Comparison of ENCODE assay signal across 23 cellular contexts in the genomic region with DNA sequence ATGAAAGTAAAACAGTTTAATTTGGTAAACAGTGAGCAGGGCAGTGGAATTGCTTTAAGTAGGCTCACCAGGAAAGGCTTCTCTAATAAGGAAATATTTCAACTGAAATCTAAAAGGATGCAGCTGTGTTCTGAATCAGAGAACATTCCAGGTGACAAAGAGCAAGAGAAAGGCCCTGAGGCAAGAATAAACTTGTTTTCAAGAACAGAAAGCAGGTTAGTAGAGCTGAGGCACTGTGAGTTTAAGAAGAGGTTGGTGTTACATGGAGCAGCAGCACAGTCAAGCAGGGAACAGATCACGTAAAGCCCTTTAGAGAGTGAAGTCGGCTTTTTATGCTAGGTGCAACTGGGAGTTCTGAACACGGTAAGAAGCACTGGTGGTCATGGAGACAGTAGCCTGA. TPM values are rescaled to one million over a fixed set of nuclear protein-coding genes. Genes with fewer than 3 reads are reported as not detected.
DNase-seq lines count a peak whose midpoint lies in the region; ATAC-seq and TF ChIP-seq lines count a peak whose summit lies in the region.
"Had no signal": no experiment of that assay in that cellular context is flagged by ENCODE, and none has a peak within 500 bp of the region (broad histone marks: within the 10 kb centered on the region; RNA-seq: fewer than 3 reads in every experiment).

No MANE protein-coding gene starts in this region.

- POLR2A ChIA-PET in WTC11 (lab: Charles Lee), result no interaction called here

- no peak for TF ChIP-seq CTCF in WTC11 (IDR thresholded peaks at IDR 0.05)

- no peaks in the 10 kb centered on the region for H3K9me3 Mint-ChIP-seq in WTC11
- H3K9me3 Mint-ChIP-seq in activated naive CD4-positive, alpha-beta T cell treated with anti-CD3 and anti-CD28 coated beads for 36 hours, result no peaks in the 10 kb centered on the region
- H3K9me3 Mint-ChIP-seq: CD8-positive, alpha-beta memory T cell; central memory CD8-positive, alpha-beta T cell; stimulated activated naive CD8-positive, alpha-beta T cell treated with anti-CD3 and anti-CD28 coated beads, Interleukin-15, Interleukin-2, amounts not matched to agents 100 ng/mL and 50 ng/mL, for 24 hours had no signal

- H3K27me3 Mint-ChIP-seq in WTC11 (ENCODE audit: low read depth) (no peaks in the 10 kb centered on the region), T-helper 17 cell (peaks cover 12% of the 10 kb centered on the region)
- peaks cover 3% of the 10 kb centered on the region for H3K27me3 Mint-ChIP-seq in activated naive CD4-positive, alpha-beta T cell treated with anti-CD3 and anti-CD28 coated beads for 36 hours (ENCODE audit: low read depth)
- H3K27me3 Mint-ChIP-seq: CD8-positive, alpha-beta memory T cell; central memory CD8-positive, alpha-beta T cell; stimulated activated naive CD8-positive, alpha-beta T cell treated with anti-CD3 and anti-CD28 coated beads, Interleukin-15, Interleukin-2, amounts not matched to agents 100 ng/mL and 50 ng/mL, for 24 hours had no signal

- H3K27ac Mint-ChIP-seq in WTC11 (peak overlapping the region; percentile 50; the same call in 1 of the 2 replicates), T-helper 17 cell (no peak overlapping the region)
- H3K27ac Mint-ChIP-seq in activated naive CD4-positive, alpha-beta T cell treated with anti-CD3 and anti-CD28 coated beads for 36 hours, result no peak overlapping the region
- H3K27ac Mint-ChIP-seq: activated CD8-positive, alpha-beta T cell treated with anti-CD3 and anti-CD28 coated beads, Interleukin-2, amount 10 ng/mL, durations not matched to agents 7 days and 5 days; CD8-positive, alpha-beta memory T cell; stimulated activated naive CD8-positive, alpha-beta T cell treated with anti-CD3 and anti-CD28 coated beads, Interleukin-15, Interleukin-2, amounts not matched to agents 100 ng/mL and 50 ng/mL, for 24 hours had no signal

- H3K4me1 Mint-ChIP-seq in WTC11, result peaks cover 36% of the 10 kb centered on the region
- no peaks in the 10 kb centered on the region for H3K4me1 Mint-ChIP-seq in activated naive CD4-positive, alpha-beta T cell treated with anti-CD3 and anti-CD28 coated beads for 36 hours (ENCODE audit: low read depth)
- H3K4me1 Mint-ChIP-seq in T-helper 17 cell, result peaks cover 3% of the 10 kb centered on the region
- H3K4me1 Mint-ChIP-seq: CD8-positive, alpha-beta memory T cell; central memory CD8-positive, alpha-beta T cell had no signal

- ATAC-seq in WTC11, result peak; percentile 42
- no peak for ATAC-seq in T-helper 17 cell
- ATAC-seq in GM19351 (IDR thresholded peaks at IDR 0.05; ENCODE audit: unreplicated experiment), result no peak
- ATAC-seq: activated CD8-positive, alpha-beta T cell treated with anti-CD3 and anti-CD28 coated beads, Interleukin-2, amount 10 ng/mL, durations not matched to agents 7 days and 5 days had no signal

- H3K36me3 Mint-ChIP-seq in WTC11, result no peaks in the 10 kb centered on the region
- H3K36me3 Mint-ChIP-seq in activated naive CD4-positive, alpha-beta T cell treated with anti-CD3 and anti-CD28 coated beads for 36 hours (ENCODE audit: low read depth), result no peaks in the 10 kb centered on the region
- no peaks in the 10 kb centered on the region for H3K36me3 Mint-ChIP-seq in T-helper 17 cell (ENCODE audit: low read depth)
- H3K36me3 Mint-ChIP-seq: CD8-positive, alpha-beta memory T cell had no signal

- DNase-seq in NCI-H146 (lab: John Stamatoyannopoulos, UW) (peak; percentile 44), WTC11 (ENCODE audit: low spot score) (no peak), glomerular endothelial cell (ENCODE audit: extremely low read depth, low read depth, low spot score) (peak; percentile 5), renal cortical epithelial cell (ENCODE audit: low read depth) (peak; percentile 93), T-helper 17 cell (no peak)
- no peak for DNase-seq in activated naive CD4-positive, alpha-beta T cell treated with anti-CD3 and anti-CD28 coated beads for 36 hours
- DNase-seq: activated CD4-positive, CD25-positive, alpha-beta regulatory T cell; activated CD8-positive, alpha-beta T cell treated with anti-CD3 and anti-CD28 coated beads, Interleukin-2, amount 10 ng/mL, durations not matched to agents 7 days and 5 days; activated T-cell treated with anti-CD3 and anti-CD28 coated beads, Interleukin-2, amount 50 U/mL, for 1 hour; aorta; CD8-positive, alpha-beta memory T cell; DMS79 treated with DMSO at 0.1 percent for 48 hours; NCI-H1694 treated with DMSO at 0.1 percent for 48 hours; nucleus accumbens; retina; SK-N-SH; spleen; stimulated activated CD4-positive, alpha-beta T cell treated with anti-CD3 and anti-CD28 coated beads, Interleukin-4, amount 100 ng/mL, for 24 hours; T-helper 9 cell; transverse colon had no signal

- H3K4me3 Mint-ChIP-seq in WTC11, result no peak overlapping the region
- no peak overlapping the region for H3K4me3 Mint-ChIP-seq in activated naive CD4-positive, alpha-beta T cell treated with anti-CD3 and anti-CD28 coated beads for 36 hours
- H3K4me3 Mint-ChIP-seq in T-helper 17 cell, result no peak overlapping the region
- H3K4me3 Mint-ChIP-seq: activated CD8-positive, alpha-beta T cell treated with anti-CD3 and anti-CD28 coated beads, Interleukin-2, amount 10 ng/mL, durations not matched to agents 7 days and 5 days; CD8-positive, alpha-beta memory T cell; central memory CD8-positive, alpha-beta T cell; stimulated activated naive CD8-positive, alpha-beta T cell treated with anti-CD3 and anti-CD28 coated beads, Interleukin-15, Interleukin-2, amounts not matched to agents 100 ng/mL and 50 ng/mL, for 24 hours had no signal

- intact Hi-C loops in activated naive CD4-positive, alpha-beta T cell treated with anti-CD3 and anti-CD28 coated beads for 36 hours (cut with micrococcal nuclease), result no loop called here

- CTCF ChIA-PET in WTC11 (lab: Charles Lee), result interaction anchor here (1.1 kb wide), 1 partner anchor 57 kb away, joined by 4 read pairs; a partner anchor contains a TSS
- CTCF ChIA-PET in activated naive CD4-positive, alpha-beta T cell treated with anti-CD3 and anti-CD28 coated beads for 36 hours (lab: Charles Lee), result no interaction called here

- H3K9me3 ChIP-seq in T-helper 17 cell (ENCODE audit: control insufficient read depth, low read length, poor library complexity, severe bottlenecking), result no peaks in the 10 kb centered on the region
- H3K9me3 ChIP-seq: SK-N-SH, spleen, transverse colon had no signal

TF ChIP-seq in WTC11, 78 proteins besides CTCF, POLR2A, EP300 and RAD21 (continues in another document):
- TF ChIP-seq, protein P1, sequence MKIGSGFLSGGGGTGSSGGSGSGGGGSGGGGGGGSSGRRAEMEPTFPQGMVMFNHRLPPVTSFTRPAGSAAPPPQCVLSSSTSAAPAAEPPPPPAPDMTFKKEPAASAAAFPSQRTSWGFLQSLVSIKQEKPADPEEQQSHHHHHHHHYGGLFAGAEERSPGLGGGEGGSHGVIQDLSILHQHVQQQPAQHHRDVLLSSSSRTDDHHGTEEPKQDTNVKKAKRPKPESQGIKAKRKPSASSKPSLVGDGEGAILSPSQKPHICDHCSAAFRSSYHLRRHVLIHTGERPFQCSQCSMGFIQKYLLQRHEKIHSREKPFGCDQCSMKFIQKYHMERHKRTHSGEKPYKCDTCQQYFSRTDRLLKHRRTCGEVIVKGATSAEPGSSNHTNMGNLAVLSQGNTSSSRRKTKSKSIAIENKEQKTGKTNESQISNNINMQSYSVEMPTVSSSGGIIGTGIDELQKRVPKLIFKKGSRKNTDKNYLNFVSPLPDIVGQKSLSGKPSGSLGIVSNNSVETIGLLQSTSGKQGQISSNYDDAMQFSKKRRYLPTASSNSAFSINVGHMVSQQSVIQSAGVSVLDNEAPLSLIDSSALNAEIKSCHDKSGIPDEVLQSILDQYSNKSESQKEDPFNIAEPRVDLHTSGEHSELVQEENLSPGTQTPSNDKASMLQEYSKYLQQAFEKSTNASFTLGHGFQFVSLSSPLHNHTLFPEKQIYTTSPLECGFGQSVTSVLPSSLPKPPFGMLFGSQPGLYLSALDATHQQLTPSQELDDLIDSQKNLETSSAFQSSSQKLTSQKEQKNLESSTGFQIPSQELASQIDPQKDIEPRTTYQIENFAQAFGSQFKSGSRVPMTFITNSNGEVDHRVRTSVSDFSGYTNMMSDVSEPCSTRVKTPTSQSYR (CRISPR knock-in tag; IDR thresholded peaks at IDR 0.05), result no peak
- TF ChIP-seq ZNF423 (CRISPR knock-in tag; IDR thresholded peaks at IDR 0.05) (no peak), ZBTB21 (CRISPR knock-in tag; IDR thresholded peaks at IDR 0.05; ENCODE audit: borderline replicate concordance) (no peak), SMAD4 (CRISPR knock-in tag; IDR thresholded peaks at IDR 0.05) (no peak), ZNF232 (CRISPR knock-in tag; IDR thresholded peaks at IDR 0.05) (no peak), TP53 (CRISPR knock-in tag; IDR thresholded peaks at IDR 0.05) (no peak), JAZF1 (CRISPR knock-in tag; IDR thresholded peaks at IDR 0.05) (no peak), MXD4 (CRISPR knock-in tag; IDR thresholded peaks at IDR 0.05; ENCODE audit: borderline replicate concordance) (no peak)
- TF ChIP-seq, protein P2, sequence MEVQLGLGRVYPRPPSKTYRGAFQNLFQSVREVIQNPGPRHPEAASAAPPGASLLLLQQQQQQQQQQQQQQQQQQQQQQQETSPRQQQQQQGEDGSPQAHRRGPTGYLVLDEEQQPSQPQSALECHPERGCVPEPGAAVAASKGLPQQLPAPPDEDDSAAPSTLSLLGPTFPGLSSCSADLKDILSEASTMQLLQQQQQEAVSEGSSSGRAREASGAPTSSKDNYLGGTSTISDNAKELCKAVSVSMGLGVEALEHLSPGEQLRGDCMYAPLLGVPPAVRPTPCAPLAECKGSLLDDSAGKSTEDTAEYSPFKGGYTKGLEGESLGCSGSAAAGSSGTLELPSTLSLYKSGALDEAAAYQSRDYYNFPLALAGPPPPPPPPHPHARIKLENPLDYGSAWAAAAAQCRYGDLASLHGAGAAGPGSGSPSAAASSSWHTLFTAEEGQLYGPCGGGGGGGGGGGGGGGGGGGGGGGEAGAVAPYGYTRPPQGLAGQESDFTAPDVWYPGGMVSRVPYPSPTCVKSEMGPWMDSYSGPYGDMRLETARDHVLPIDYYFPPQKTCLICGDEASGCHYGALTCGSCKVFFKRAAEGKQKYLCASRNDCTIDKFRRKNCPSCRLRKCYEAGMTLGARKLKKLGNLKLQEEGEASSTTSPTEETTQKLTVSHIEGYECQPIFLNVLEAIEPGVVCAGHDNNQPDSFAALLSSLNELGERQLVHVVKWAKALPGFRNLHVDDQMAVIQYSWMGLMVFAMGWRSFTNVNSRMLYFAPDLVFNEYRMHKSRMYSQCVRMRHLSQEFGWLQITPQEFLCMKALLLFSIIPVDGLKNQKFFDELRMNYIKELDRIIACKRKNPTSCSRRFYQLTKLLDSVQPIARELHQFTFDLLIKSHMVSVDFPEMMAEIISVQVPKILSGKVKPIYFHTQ (CRISPR knock-in tag; IDR thresholded peaks at IDR 0.05), result no peak

RNA-seq across cellular contexts. Expression of a gene that starts 57.0 kb away (rescaled TPM):
- 0.62 to 1.6 TPM (median 1.0 TPM) in 3 replicates for total RNA-seq in WTC11 (2021)
- total RNA-seq in glomerular endothelial cell, result not detected in 2 replicates
- total RNA-seq in renal cortical epithelial cell, result not detected in 2 replicates
- total RNA-seq in activated naive CD4-positive, alpha-beta T cell treated with anti-CD3 and anti-CD28 coated beads for 36 hours, result not detected
- not detected for total RNA-seq in T-helper 17 cell
- total RNA-seq: activated CD8-positive, alpha-beta T cell treated with anti-CD3 and anti-CD28 coated beads, Interleukin-2, amount 10 ng/mL, durations not matched to agents 7 days and 5 days; aorta; CD8-positive, alpha-beta memory T cell; spleen; transverse colon had no signal

Comparison
In these comparisons a context has a peak if more than half of its experiments do, and no peak if none do; other contexts are left out.
1. DNase-seq: peak in NCI-H146 (single experiment), glomerular endothelial cell (single experiment) and renal cortical epithelial cell (single experiment); none in WTC11 (single experiment), activated naive CD4-positive, alpha-beta T cell treated with anti-CD3 and anti-CD28 coated beads for 36 hours (single experiment) and T-helper 17 cell (0 of 3).